In the genomic region with DNA sequence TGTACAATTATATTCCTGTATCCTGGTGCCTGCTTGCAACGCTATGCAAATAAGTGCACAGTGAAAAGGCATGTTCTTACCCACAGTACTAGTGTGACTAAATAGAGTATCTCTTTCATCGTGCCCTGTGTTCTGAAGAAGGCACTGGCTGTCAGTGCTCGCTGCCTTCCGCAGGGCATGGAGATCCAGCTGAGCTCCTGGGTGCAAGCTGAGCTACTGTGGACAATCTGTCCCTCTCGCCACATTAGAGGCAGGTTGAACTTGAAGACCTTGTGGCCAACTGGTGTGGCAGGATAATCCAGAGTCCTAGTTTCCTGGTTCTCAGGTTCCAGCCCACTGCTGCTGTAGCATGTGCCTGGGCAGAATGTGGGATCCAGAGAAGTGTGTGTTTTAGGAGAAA, we compare ENCODE assay signal across 25 cellular contexts. TPM values are rescaled to one million over a fixed set of nuclear protein-coding genes. Genes with fewer than 3 reads are reported as not detected.
A peak's percentile ranks its signal among the peaks of the same experiment; 100 is the strongest.
DNase-seq lines count a peak whose midpoint lies in the region; ATAC-seq, FAIRE-seq and TF ChIP-seq lines count a peak whose summit lies in the region.
"Had no signal": no experiment of that assay in that cellular context is flagged by ENCODE, and none has a peak within 500 bp of the region (broad histone marks: within the 10 kb centered on the region; RNA-seq: fewer than 3 reads in every experiment).

No MANE protein-coding gene starts in this region.

- H3K4me3 ChIP-seq in IMR-90 (ENCODE audit: insufficient read depth, low read depth, low read length) (no peak overlapping the region), bronchial epithelial cell (ENCODE audit: low read depth, low read length) (no peak overlapping the region), mucosa of descending colon (no peak overlapping the region), upper lobe of right lung (no peak overlapping the region), brain microvascular endothelial cell (ENCODE audit: low read depth, low read length) (no peak overlapping the region), trophoblast cell (ENCODE audit: low read depth, low read length) (no peak overlapping the region)
- H3K4me3 ChIP-seq: esophagus muscularis mucosa, gastrocnemius medialis, GM23248, smooth muscle cell, testis had no signal

- no peak overlapping the region for H2BK15ac ChIP-seq in IMR-90 (ENCODE audit: low read depth, low read length)

- CTCF ChIA-PET in IMR-90 (lab: Yijun Ruan, JAX): no interaction called here

- TF ChIP-seq POLR2A in IMR-90 (IDR thresholded peaks at IDR 0.05; ENCODE audit: low read depth, low read length): no peak

- no peak overlapping the region for H2BK5ac ChIP-seq in IMR-90 (ENCODE audit: low read depth, low read length, poor library complexity, severe bottlenecking)
- no peak overlapping the region for H2BK5ac ChIP-seq in trophoblast cell (ENCODE audit: low read depth, low read length, poor library complexity)

- no peak overlapping the region for H3K14ac ChIP-seq in IMR-90 (replicated peaks; ENCODE audit: low read depth, low read length)
- H3K14ac ChIP-seq in trophoblast cell (ENCODE audit: low read length): no peak overlapping the region

- H4K8ac ChIP-seq in IMR-90 (ENCODE audit: low read depth in 2 of 2, low read length in 2 of 2): no peak overlapping the region
- H4K8ac ChIP-seq in trophoblast cell (ENCODE audit: low read depth, low read length): no peak overlapping the region

- no peak overlapping the region for H2BK12ac ChIP-seq in trophoblast cell (ENCODE audit: low read length)

- BruUV-seq in IMR-90 (replicated peaks; lab: Mats Ljungman, UMichigan): no TSS peak

- H3K9me3 ChIP-seq in IMR-90 (ENCODE audit: control insufficient read depth, insufficient read depth, low read length): no peaks in the 10 kb centered on the region
- no peaks in the 10 kb centered on the region for H3K9me3 ChIP-seq in mucosa of descending colon
- no peaks in the 10 kb centered on the region for H3K9me3 ChIP-seq in upper lobe of right lung
- H3K9me3 ChIP-seq in trophoblast cell (ENCODE audit: insufficient read depth, low read depth, low read length): peaks cover 4% of the 10 kb centered on the region
- H3K9me3 ChIP-seq: gastrocnemius medialis, testis had no signal

- H3K79me2 ChIP-seq in trophoblast cell (ENCODE audit: control insufficient read depth, insufficient read depth, low read length, poor library complexity): no peaks in the 10 kb centered on the region

- no peak overlapping the region for H2AK9ac ChIP-seq in IMR-90 (replicated peaks; ENCODE audit: low read depth, low read length, poor library complexity)

- dilution Hi-C loops in IMR-90 (cut with HindIII; ENCODE audit: low sequenced_read_pairs, unreplicated experiment): no loop called here

- H4K91ac ChIP-seq in IMR-90 (ENCODE audit: insufficient read depth, low read depth, low read length) (no peak overlapping the region), trophoblast cell (ENCODE audit: low read depth, low read length) (no peak overlapping the region)

- WGBS in IMR-90 (ENCODE audit: extremely low coverage in 2 of 2, insufficient read length in 1 of 2), 2 experiments: 88% methylated on average over 3 of the region's 5 CpGs; no CpG with 5 or more reads in 1 of the 2 experiments
- no CpG with 5 or more reads among the region's 5 CpGs for WGBS in trophoblast cell (ENCODE audit: extremely low coverage, insufficient coverage, insufficient read length)

- H2BK20ac ChIP-seq in IMR-90 (ENCODE audit: low read depth, low read length): no peak overlapping the region

- DNase-seq in IMR-90 (no peak), bronchial epithelial cell (ENCODE audit: low read depth) (peak; percentile 54), mucosa of descending colon (peak in 2 of 3 donors; percentile 61 to 68), upper lobe of right lung (no peak), brain microvascular endothelial cell (no peak), trophoblast cell (no peak), NCI-H2029 (lab: John Stamatoyannopoulos, UW) (no peak)
- DNase-seq: activated CD4-positive, CD25-positive, alpha-beta regulatory T cell treated with anti-CD3 and anti-CD28 coated beads, Interleukin-2, amount 50 U/mL, for 72 hours; activated gamma-delta T cell; AML-193; CD8-positive, alpha-beta T cell; effector memory CD8-positive, alpha-beta T cell; gastrocnemius medialis; GM23248; NCI-H446; PC-3; SIG-M5; SW 1271; testis had no signal

- POLR2A ChIA-PET in IMR-90 (lab: Charles Lee; ENCODE audit: unreplicated experiment): no interaction called here

- H3K4ac ChIP-seq in IMR-90 (ENCODE audit: low read depth, low read length) (no peak overlapping the region), trophoblast cell (ENCODE audit: low read depth, low read length) (no peak overlapping the region)

- no peaks in the 10 kb centered on the region for H3K4me1 ChIP-seq in IMR-90 (ENCODE audit: control insufficient read depth, insufficient read depth, low read length)
- H3K4me1 ChIP-seq in mucosa of descending colon (ENCODE audit: low read depth): peaks cover 15% of the 10 kb centered on the region
- H3K4me1 ChIP-seq in upper lobe of right lung: peaks cover 8% of the 10 kb centered on the region
- H3K4me1 ChIP-seq in trophoblast cell (ENCODE audit: control insufficient read depth in 1 of 2, insufficient read depth in 2 of 2, low read length in 2 of 2): no peaks in the 10 kb centered on the region
- H3K4me1 ChIP-seq: esophagus muscularis mucosa, testis had no signal

- H4K12ac ChIP-seq in trophoblast cell (ENCODE audit: low read depth, low read length): no peak overlapping the region

- H2BK120ac ChIP-seq in IMR-90 (ENCODE audit: low read depth, low read length): no peak overlapping the region
- no peak overlapping the region for H2BK120ac ChIP-seq in trophoblast cell (ENCODE audit: insufficient read depth, low read length, poor library complexity)

- no peak for FAIRE-seq in bronchial epithelial cell (lab: Jason Lieb, UNC)
- FAIRE-seq: colon had no signal

- no peak overlapping the region for H3K18ac ChIP-seq in IMR-90 (ENCODE audit: low read depth, low read length)
- no peak overlapping the region for H3K18ac ChIP-seq in trophoblast cell (ENCODE audit: low read length)

- H4K20me1 ChIP-seq in IMR-90 (ENCODE audit: insufficient read depth, low read length): no peaks in the 10 kb centered on the region

- no peak overlapping the region for H3K56ac ChIP-seq in IMR-90 (ENCODE audit: extremely low read depth, insufficient read depth, low read length)

- H3K23ac ChIP-seq in IMR-90 (ENCODE audit: low read depth, low read length) (no peak overlapping the region), trophoblast cell (ENCODE audit: low read length) (no peak overlapping the region)

- in situ Hi-C loops in IMR-90 (cut with MboI; ENCODE audit: low sequenced_read_pairs): no loop called here
- in situ Hi-C loops in brain microvascular endothelial cell (cut with HindIII; ENCODE audit: low pct_ligation_motif_present, low sequenced_read_pairs): no loop called here

- H3K4me2 ChIP-seq in IMR-90 (ENCODE audit: low read depth, low read length) (no peak overlapping the region), trophoblast cell (ENCODE audit: low read length) (no peak overlapping the region)
- H3K4me2 ChIP-seq: smooth muscle cell had no signal

- TF ChIP-seq CTCF in IMR-90 (conservative IDR thresholded peaks at IDR 0.05; ENCODE audit: low read depth, low read length) (no peak), bronchial epithelial cell (IDR thresholded peaks at IDR 0.05; ENCODE audit: insufficient read depth, low read length, severe bottlenecking) (no peak), mucosa of descending colon (IDR thresholded peaks at IDR 0.05) (no peak), upper lobe of right lung (IDR thresholded peaks at IDR 0.05) (no peak), brain microvascular endothelial cell (IDR thresholded peaks at IDR 0.05; ENCODE audit: low read depth, low read length, missing control alignments) (no peak)

- intact Hi-C loops in IMR-90 (cut with micrococcal nuclease) (no loop called here), mucosa of descending colon (cut with DNase I, micrococcal nuclease) (no loop called here), upper lobe of right lung (cut with DNase I) (no loop called here)

- H2AK5ac ChIP-seq in IMR-90 (ENCODE audit: low read depth, low read length) (no peak overlapping the region), trophoblast cell (ENCODE audit: low read length) (no peak overlapping the region)

- H3K9me1 ChIP-seq in IMR-90 (ENCODE audit: insufficient read depth, low read length): no peaks in the 10 kb centered on the region

- TF ChIP-seq RAD21 in IMR-90 (IDR thresholded peaks at IDR 0.05; ENCODE audit: low read length): no peak

- H3K27ac ChIP-seq in IMR-90 (ENCODE audit: insufficient read depth, low read length) (no peak overlapping the region), upper lobe of right lung (peak overlapping the region; percentile 49), brain microvascular endothelial cell (no peak overlapping the region), trophoblast cell (ENCODE audit: low read depth, low read length) (no peak overlapping the region)
- H3K27ac ChIP-seq: esophagus muscularis mucosa, gastrocnemius medialis, GM23248, testis had no signal

- H2AFZ ChIP-seq in IMR-90 (replicated peaks; ENCODE audit: low read length, poor library complexity) (peak overlapping the region; percentile 18), trophoblast cell (ENCODE audit: insufficient read depth, low read length, poor library complexity) (no peak overlapping the region)
- H2AFZ ChIP-seq: GM23248 had no signal

- H3K36me3 ChIP-seq in IMR-90 (ENCODE audit: control insufficient read depth, insufficient read depth, low read length) (no peaks in the 10 kb centered on the region), bronchial epithelial cell (ENCODE audit: control insufficient read depth, insufficient read depth, low read length) (no peaks in the 10 kb centered on the region), mucosa of descending colon (ENCODE audit: low read depth) (no peaks in the 10 kb centered on the region), upper lobe of right lung (no peaks in the 10 kb centered on the region), brain microvascular endothelial cell (replicated peaks) (no peaks in the 10 kb centered on the region), trophoblast cell (ENCODE audit: control insufficient read depth in 1 of 2, insufficient read depth in 2 of 2, low read length in 2 of 2) (no peaks in the 10 kb centered on the region)
- H3K36me3 ChIP-seq: esophagus muscularis mucosa, gastrocnemius medialis had no signal

- no peak overlapping the region for H4K5ac ChIP-seq in IMR-90 (ENCODE audit: low read depth, low read length)

- no peaks in the 10 kb centered on the region for H3K79me1 ChIP-seq in IMR-90 (ENCODE audit: low read depth in 1 of 2, low read length in 2 of 2)
- no peaks in the 10 kb centered on the region for H3K79me1 ChIP-seq in trophoblast cell (ENCODE audit: low read length)

- H3K9ac ChIP-seq in IMR-90 (ENCODE audit: low read depth, low read length): no peak overlapping the region
- H3K9ac ChIP-seq in trophoblast cell (ENCODE audit: low read length): no peak overlapping the region
- H3K9ac ChIP-seq: GM23248 had no signal

- ATAC-seq in IMR-90 (ENCODE audit: low read depth) (no peak), mucosa of descending colon (peak; percentile 66), upper lobe of right lung (peak; percentile 66)
- ATAC-seq: CD8-positive, alpha-beta T cell; effector memory CD8-positive, alpha-beta T cell; gastrocnemius medialis; PC-3 had no signal

- H3K27me3 ChIP-seq in IMR-90 (ENCODE audit: control insufficient read depth, insufficient read depth, low read length) (peaks cover 21% of the 10 kb centered on the region), bronchial epithelial cell (ENCODE audit: control insufficient read depth, insufficient read depth, low read length) (no peaks in the 10 kb centered on the region), upper lobe of right lung (no peaks in the 10 kb centered on the region), brain microvascular endothelial cell (replicated peaks) (no peaks in the 10 kb centered on the region), trophoblast cell (ENCODE audit: insufficient read depth, low read length) (no peaks in the 10 kb centered on the region)
- H3K27me3 ChIP-seq: esophagus muscularis mucosa, gastrocnemius medialis, testis had no signal

RNA-seq across cellular contexts. Expression of a gene that starts 1.9 kb away (rescaled TPM):
- not detected in 2 replicates for total RNA-seq in IMR-90 (2012; rRNA removed)
- not detected in 2 replicates for polyA plus RNA-seq in IMR-90 (2012; rRNA removed)
- polyA plus RNA-seq in IMR-90 (2012; cell fraction: cytosol; rRNA removed): not detected in 2 replicates
- polyA plus RNA-seq in IMR-90 (2012; cell fraction: nucleus; rRNA removed; ENCODE audit: low replicate concordance): not detected in 2 replicates
- 5.0 and 10.8 TPM in 2 replicates for total RNA-seq in bronchial epithelial cell
- total RNA-seq in mucosa of descending colon: 100 to 1,000 TPM in 2 of 3 donors, 10 to 100 TPM in 1; 90.2 to 363 (median 336) TPM
- 14.1 TPM for total RNA-seq in upper lobe of right lung
- polyA plus RNA-seq in trophoblast cell (2013): 0.53 TPM in 2 replicates
- total RNA-seq: CD8-positive, alpha-beta T cell; G401; GM23248; lung microvascular endothelial cell; MCF 10A; smooth muscle cell had no signal
- polyA plus RNA-seq: GM23248, smooth muscle cell had no signal

RNA-seq across cellular contexts. Expression of a gene that starts 59.8 kb away (rescaled TPM):
- total RNA-seq in IMR-90 (2012; rRNA removed): not detected in 2 replicates
- polyA plus RNA-seq in IMR-90 (2012; rRNA removed): 0.10 TPM in 1 of 2 replicates, not detected in the other
- polyA plus RNA-seq in IMR-90 (2012; cell fraction: cytosol; rRNA removed): 0.06 and 0.18 TPM in 2 replicates
- 0.03 and 0.25 TPM in 2 replicates for polyA plus RNA-seq in IMR-90 (2012; cell fraction: nucleus; rRNA removed; ENCODE audit: low replicate concordance)
- 38.4 and 64.4 TPM in 2 replicates for total RNA-seq in bronchial epithelial cell
- total RNA-seq in mucosa of descending colon: 10 to 100 TPM in 1 of 3 donors, 1 to 10 TPM in 2; 3.7 to 11.1 (median 4.3) TPM
- 24.5 TPM for total RNA-seq in upper lobe of right lung
- polyA plus RNA-seq in trophoblast cell (2013): 19.9 and 21.5 TPM in 2 replicates
- total RNA-seq: lung microvascular endothelial cell had no signal

Comparison
In these comparisons a context has a peak if more than half of its experiments do, and no peak if none do; other contexts are left out.
1. DNase-seq: peak in bronchial epithelial cell (single experiment) and mucosa of descending colon (2 of 3); none in IMR-90 (single experiment), upper lobe of right lung (single experiment), brain microvascular endothelial cell (single experiment), trophoblast cell (0 of 2) and NCI-H2029 (single experiment).